ENCODE assay signal across 9 cellular contexts in genomic region chr14:70882771-70883492, GRCh38. TPM values are rescaled to one million over a fixed set of nuclear protein-coding genes. Genes with fewer than 3 reads are reported as not detected.
A peak's percentile ranks its signal among the peaks of the same experiment; 100 is the strongest.
DNase-seq lines count a peak whose midpoint lies in the region; ATAC-seq and TF ChIP-seq lines count a peak whose summit lies in the region.
"Had no signal": no experiment of that assay in that cellular context is flagged by ENCODE, and none has a peak within 500 bp of the region (broad histone marks: within the 10 kb centered on the region; RNA-seq: fewer than 3 reads in every experiment).

No MANE protein-coding gene starts in this region.

- WGBS in transverse colon (ENCODE audit: low coverage in 1 of 2), 2 donors, result 48 to 64% methylated on average over 5 to 6 of the region's 6 CpGs

- H3K4me1 ChIP-seq in RWPE2 (ENCODE audit: insufficient read depth, poor library complexity, severe bottlenecking), result peaks cover 16% of the 10 kb centered on the region
- H3K4me1 ChIP-seq in transverse colon, result peaks cover 5 to 22% (median 9%) of the 10 kb centered on the region in 4 donors

- no peaks in the 10 kb centered on the region for H3K27me3 Mint-ChIP-seq in activated T-cell treated with anti-CD3 and anti-CD28 coated beads, Interleukin-2, amount 50 U/mL, for 4 hours (ENCODE audit: low read depth)

- H3K27me3 ChIP-seq in RWPE2 (ENCODE audit: insufficient read depth, poor library complexity, severe bottlenecking), result no peaks in the 10 kb centered on the region
- no peaks in the 10 kb centered on the region for H3K27me3 ChIP-seq in transverse colon
- H3K27me3 ChIP-seq in WERI-Rb-1 (ENCODE audit: insufficient read depth, low read depth, severe bottlenecking), result no peaks in the 10 kb centered on the region

- H3K4me3 ChIP-seq in RWPE2 (ENCODE audit: severe bottlenecking), result no peak overlapping the region
- no peak overlapping the region for H3K4me3 ChIP-seq in transverse colon
- H3K4me3 ChIP-seq in WERI-Rb-1 (ENCODE audit: low read depth, low read length), result no peak overlapping the region

- no peak for TF ChIP-seq EP300 in transverse colon (IDR thresholded peaks at IDR 0.05; ENCODE audit: low read depth)

- no peak for TF ChIP-seq POLR2A in transverse colon (IDR thresholded peaks at IDR 0.05)

- in situ Hi-C loops in transverse colon (cut with MboI; ENCODE audit: low pct_ligation_motif_present in 1 of 4, low pct_unique_long_range_greater_than_20kb in 1 of 4, low sequenced_read_pairs in 3 of 4), result no loop called here

- H3K9me3 ChIP-seq in RWPE2 (ENCODE audit: severe bottlenecking) (no peaks in the 10 kb centered on the region), transverse colon (no peaks in the 10 kb centered on the region), WERI-Rb-1 (ENCODE audit: severe bottlenecking) (no peaks in the 10 kb centered on the region)

- H3K36me3 Mint-ChIP-seq in activated T-cell treated with anti-CD3 and anti-CD28 coated beads, Interleukin-2, amount 50 U/mL, for 4 hours (ENCODE audit: insufficient read depth), result no peaks in the 10 kb centered on the region

- no peak for TF ChIP-seq CTCF in RWPE2 (IDR thresholded peaks at IDR 0.05; ENCODE audit: poor library complexity, severe bottlenecking)
- TF ChIP-seq CTCF in transverse colon (IDR thresholded peaks at IDR 0.05), result no peak
- no peak for TF ChIP-seq CTCF in WERI-Rb-1 (IDR thresholded peaks at IDR 0.05; ENCODE audit: low read depth, low read length)

- H3K36me3 ChIP-seq in RWPE2 (ENCODE audit: low read depth) (no peaks in the 10 kb centered on the region), transverse colon (no peaks in the 10 kb centered on the region), WERI-Rb-1 (no peaks in the 10 kb centered on the region)

- peaks cover 62% of the 10 kb centered on the region for H3K4me1 Mint-ChIP-seq in activated T-cell treated with anti-CD3 and anti-CD28 coated beads, Interleukin-2, amount 50 U/mL, for 4 hours (ENCODE audit: low read depth)

- ATAC-seq in activated T-cell treated with anti-CD3 and anti-CD28 coated beads, Interleukin-2, amount 50 U/mL, for 4 hours, result peak; percentile 4 to 8
- ATAC-seq in RWPE2 (ENCODE audit: low read depth), result peak; percentile 64
- ATAC-seq in esophagus mucosa, result peak; percentile 11
- ATAC-seq in HG02981 (IDR thresholded peaks at IDR 0.05; ENCODE audit: unreplicated experiment), result no peak

- intact Hi-C loops in transverse colon (cut with DNase I; ENCODE audit: low total_unique reads), result no loop called here

- no peaks in the 10 kb centered on the region for H3K9me3 Mint-ChIP-seq in activated T-cell treated with anti-CD3 and anti-CD28 coated beads, Interleukin-2, amount 50 U/mL, for 4 hours

- no peak overlapping the region for H3K27ac ChIP-seq in RWPE2 (ENCODE audit: poor library complexity, severe bottlenecking)
- H3K27ac ChIP-seq in transverse colon, result peak overlapping the region in 3 of 4 donors; percentile 3 to 54 (median 25)
- no peak overlapping the region for H3K27ac ChIP-seq in WERI-Rb-1

- no peak for DNase-seq in activated T-cell treated with anti-CD3 and anti-CD28 coated beads, Interleukin-2, amount 50 U/mL, for 4 hours
- DNase-seq in activated T-cell treated with anti-CD3 and anti-CD28 coated beads for 4 hours (no peak), RWPE2 (ENCODE audit: low spot score) (no peak), transverse colon (no peak), WERI-Rb-1 (no peak), inferior parietal cortex (ENCODE audit: extremely low spot score) (no peak)
- DNase-seq: hippocampal formation had no signal

- H3K4me3 Mint-ChIP-seq in activated T-cell treated with anti-CD3 and anti-CD28 coated beads, Interleukin-2, amount 50 U/mL, for 4 hours, result no peak overlapping the region

RNA-seq across cellular contexts. Expression of gene PCNX1, which starts 24.3 kb away (rescaled TPM):
- total RNA-seq in activated T-cell treated with anti-CD3 and anti-CD28 coated beads, Interleukin-2, amount 50 U/mL, for 4 hours, result 10 to 100 TPM; 26.4 to 30.8 (median 28.3) TPM
- total RNA-seq in esophagus mucosa (22.9 TPM), transverse colon (10 to 100 TPM; 15.0 to 64.6 (median 46.0) TPM)

Comparison
In these comparisons a context has a peak if more than half of its experiments do, and no peak if none do; other contexts are left out.
1. H3K27ac ChIP-seq: peak in transverse colon (3 of 4); none in RWPE2 (single experiment) and WERI-Rb-1 (single experiment).